Comparison of ENCODE assay signal across 1 cellular context in genomic region chr19:46659151-46660007, GRCh38.
TF ChIP-seq lines count a peak whose summit lies in the region.

No MANE protein-coding gene starts in this region.

TF ChIP-seq in K562, 482 proteins besides CTCF, POLR2A, EP300 and RAD21 (continued from another document and continues in another):
- TF ChIP-seq ARID4B (CRISPR knock-in tag; IDR thresholded peaks at IDR 0.05) (no peak), ZBTB34 (CRISPR knock-in tag; IDR thresholded peaks at IDR 0.05) (no peak), AFF1 (IDR thresholded peaks at IDR 0.05; ENCODE audit: low read depth in 1 of 2, partially characterized antibody in 2 of 2) (no peak), ZNF551 (CRISPR knock-in tag; IDR thresholded peaks at IDR 0.05) (no peak), TFAP4 (CRISPR knock-in tag; IDR thresholded peaks at IDR 0.05; ENCODE audit: borderline replicate concordance) (peak; percentile 52; the same call in 1 of the 2 replicates), ATF6 (CRISPR knock-in tag; IDR thresholded peaks at IDR 0.05) (no peak), CREB1 (IDR thresholded peaks at IDR 0.05) (0 out of 2 replicates have a peak, but pooled peaks have one; percentile 13), CREB1 (CRISPR knock-in tag; IDR thresholded peaks at IDR 0.05) (no peak), STAT5A (IDR thresholded peaks at IDR 0.05; ENCODE audit: borderline replicate concordance, low read length) (no peak), TCF15 (CRISPR knock-in tag; IDR thresholded peaks at IDR 0.05) (no peak), MNT (conservative IDR thresholded peaks at IDR 0.05) (peak in 1 of 2 experiments; percentile 43; a peak in 1 of 4 replicates), NCOR1 (IDR thresholded peaks at IDR 0.05) (peak; percentile 57; the same call in 1 of the 2 replicates), MBD2 (IDR thresholded peaks at IDR 0.05; ENCODE audit: borderline replicate concordance, low read depth) (0 out of 2 replicates have a peak, but pooled peaks have one; percentile 25), RBM34 (IDR thresholded peaks at IDR 0.05; ENCODE audit: borderline replicate concordance, insufficient read depth, low read length) (no peak), CGGBP1 (CRISPR knock-in tag; IDR thresholded peaks at IDR 0.05) (no peak), LEF1 (IDR thresholded peaks at IDR 0.05) (peak; percentile 55; the same call in 1 of the 2 replicates), TSHZ1 (CRISPR knock-in tag; IDR thresholded peaks at IDR 0.05) (no peak), ARNT (IDR thresholded peaks at IDR 0.05) (peak in 1 of 2 experiments; percentile 22; a peak in 1 of 4 replicates), EHMT2 (IDR thresholded peaks at IDR 0.05) (peak; percentile 34; the same call in 1 of the 2 replicates), ELK3 (CRISPR knock-in tag; IDR thresholded peaks at IDR 0.05) (no peak), ZNF263 (CRISPR knock-in tag; IDR thresholded peaks at IDR 0.05; ENCODE audit: borderline replicate concordance) (peak; percentile 99), ZNF511 (CRISPR knock-in tag; IDR thresholded peaks at IDR 0.05) (no peak), E2F6 (IDR thresholded peaks at IDR 0.05; ENCODE audit: borderline replicate concordance in 1 of 2, extremely low read depth in 1 of 2, insufficient read depth in 1 of 2, insufficient read length in 1 of 2, low read depth in 1 of 2, low read length in 1 of 2, poor library complexity in 1 of 2, severe bottlenecking in 1 of 2) (peak in 1 of 2 experiments; percentile 53), CREM (IDR thresholded peaks at IDR 0.05; ENCODE audit: low read depth) (peak; percentile 29; the same call in 1 of the 2 replicates), SP1 (CRISPR knock-in tag; IDR thresholded peaks at IDR 0.05) (peak; percentile 43; the same call in 1 of the 2 replicates), EGR1 (conservative IDR thresholded peaks at IDR 0.05) (peak; percentile 70), TAF1 (IDR thresholded peaks at IDR 0.05; ENCODE audit: control insufficient read depth, extremely low read depth, insufficient read depth, low read length, severe bottlenecking) (peak; percentile 17)
